In genomic region chr1:227604446-227604845, GRCh38 we compare ENCODE assay signal across 23 cellular contexts. TPM values are rescaled to one million over a fixed set of nuclear protein-coding genes. Genes with fewer than 3 reads are reported as not detected.
DNase-seq lines count a peak whose midpoint lies in the region; ATAC-seq, FAIRE-seq and TF ChIP-seq lines count a peak whose summit lies in the region.
"Had no signal": no experiment of that assay in that cellular context is flagged by ENCODE, and none has a peak within 500 bp of the region (broad histone marks: within the 10 kb centered on the region; RNA-seq: fewer than 3 reads in every experiment).

No MANE protein-coding gene starts in this region.

- ATAC-seq in GM18511 (IDR thresholded peaks at IDR 0.05; ENCODE audit: unreplicated experiment), result no peak

- no peak overlapping the region for H3K27ac ChIP-seq in kidney (ENCODE audit: low read depth in 2 of 2, low read length in 2 of 2)

- TF ChIP-seq CTCF in kidney (IDR thresholded peaks at IDR 0.05; ENCODE audit: borderline replicate concordance, extremely low read depth, insufficient read depth), result no peak

- peaks cover 0 to 2% of the 10 kb centered on the region in 2 donors for H3K9me3 ChIP-seq in kidney (ENCODE audit: control insufficient read depth in 1 of 2, low read length in 2 of 2)

- no peaks in the 10 kb centered on the region for H3K36me3 ChIP-seq in kidney (ENCODE audit: control insufficient read depth in 1 of 2, insufficient read depth in 2 of 2, low read length in 2 of 2)

- H3K4me1 ChIP-seq in kidney (ENCODE audit: control insufficient read depth in 1 of 2, insufficient read depth in 1 of 2, low read depth in 1 of 2, low read length in 2 of 2), result no peaks in the 10 kb centered on the region

- no peak for FAIRE-seq in kidney (lab: Jason Lieb, UNC)
- FAIRE-seq: GM12892, H54, HTR-8/SVneo had no signal

- intact Hi-C loops in head of caudate nucleus (cut with DNase I), result no loop called here
- intact Hi-C loops in kidney (cut with DNase I), result no loop called here

- H3K9ac ChIP-seq in kidney (ENCODE audit: low read length in 2 of 2), result no peak overlapping the region

- H3K4me3 ChIP-seq in skeletal muscle cell (ENCODE audit: low read depth, low read length) (no peak overlapping the region), kidney (ENCODE audit: low read length in 2 of 2) (no peak overlapping the region)

- DNase-seq in Ammon's horn (ENCODE audit: low spot score) (peak; percentile 10), amniotic epithelial cell (ENCODE audit: low read depth) (peak; percentile 20), head of caudate nucleus (peak in 38 of 42 donors; percentile 9 to 82 (median 46)), skeletal muscle cell (ENCODE audit: low read depth) (peak; percentile 3), kidney (no peak), RPMI8226 (no peak)
- DNase-seq: 8988T, ACHN, Calu3, KBM-7, NCI-H1048, NCI-H1417 treated with DMSO at 0.1 percent for 48 hours, NCI-H1694 treated with DMSO at 0.1 percent for 48 hours, NCI-H2081, NCI-H2171, NCI-H226, NCI-H510A, NCI-H69, SHP77 treated with DMSO at 0.1 percent for 48 hours had no signal

RNA-seq across cellular contexts. Expression of gene ZNF678, which starts 41.1 kb away (rescaled TPM):
- total RNA-seq in kidney, result 10.0 TPM
- 1.3 TPM for polyA plus RNA-seq in kidney (ENCODE audit: insufficient read depth, low read depth, low replicate concordance)

Comparison
In these comparisons a context has a peak if more than half of its experiments do, and no peak if none do; other contexts are left out.
1. DNase-seq: peak in Ammon's horn (single experiment), amniotic epithelial cell (single experiment), head of caudate nucleus (38 of 42) and skeletal muscle cell (single experiment); none in kidney (single experiment) and RPMI8226 (single experiment).